8 cellular contexts compared by ENCODE assay signal in genomic region chr3:185934726-185935464, GRCh38. TPM values are rescaled to one million over a fixed set of nuclear protein-coding genes. Genes with fewer than 3 reads are reported as not detected.
DNase-seq lines count a peak whose midpoint lies in the region; ATAC-seq and TF ChIP-seq lines count a peak whose summit lies in the region.

No MANE protein-coding gene starts in this region.

- peaks cover 6% of the 10 kb centered on the region for H3K36me3 ChIP-seq in thoracic aorta

- ATAC-seq in activated CD4-positive, alpha-beta T cell treated with anti-CD3 and anti-CD28 coated beads for 36 hours: no peak
- no peak for ATAC-seq in activated CD8-positive, alpha-beta T cell treated with anti-CD3 and anti-CD28 coated beads for 36 hours
- ATAC-seq in thoracic aorta (ENCODE audit: insufficient number of reproducible peaks, low FRiP score, low read depth): no peak

- H3K27ac Mint-ChIP-seq in activated CD4-positive, alpha-beta T cell treated with anti-CD3 and anti-CD28 coated beads for 36 hours: peak overlapping the region; percentile 100
- peak overlapping the region; percentile 100 for H3K27ac Mint-ChIP-seq in activated CD8-positive, alpha-beta T cell treated with anti-CD3 and anti-CD28 coated beads for 36 hours

- no peaks in the 10 kb centered on the region for H3K9me3 ChIP-seq in iPS-18c (ENCODE audit: control insufficient read depth, insufficient read depth, low read length)
- no peaks in the 10 kb centered on the region for H3K9me3 ChIP-seq in thoracic aorta

- H3K27me3 Mint-ChIP-seq in activated CD4-positive, alpha-beta T cell treated with anti-CD3 and anti-CD28 coated beads for 36 hours: no peaks in the 10 kb centered on the region
- peaks cover 3% of the 10 kb centered on the region for H3K27me3 Mint-ChIP-seq in activated CD8-positive, alpha-beta T cell treated with anti-CD3 and anti-CD28 coated beads for 36 hours

- POLR2A ChIA-PET in activated CD4-positive, alpha-beta T cell treated with anti-CD3 and anti-CD28 coated beads for 36 hours (lab: Charles Lee): interaction anchor here (0.8 to 3.4 kb wide), 3 partner anchors 9 to 14 kb away, joined by 3 to 36 read pairs (median 4); no protein-coding TSS in a partner anchor
- POLR2A ChIA-PET in activated CD8-positive, alpha-beta T cell treated with anti-CD3 and anti-CD28 coated beads for 36 hours (lab: Charles Lee): interaction anchor here (0.8 to 3.9 kb wide), 16 partner anchors 10 to 872 kb away, joined by 3 to 144 read pairs (median 8); partner anchors contain the start of genes DNAJB11, EIF4A2 and RFC4

- intact Hi-C loops in activated CD4-positive, alpha-beta T cell treated with anti-CD3 and anti-CD28 coated beads for 36 hours (cut with DNase I, micrococcal nuclease): loop anchor here in 1 of 2 experiments (5.0 to 10.0 kb wide), 7 partner anchors 653 to 1688 kb away; partner anchors contain the start of genes ALG3, EEF1AKMT4, FAM131A and RFC4
- intact Hi-C loops in activated CD8-positive, alpha-beta T cell treated with anti-CD3 and anti-CD28 coated beads for 36 hours (cut with micrococcal nuclease): loop anchor here (5.0 kb wide), 1 partner anchor 852 kb away; no protein-coding TSS in a partner anchor

- no peak for TF ChIP-seq CTCF in activated CD8-positive, alpha-beta T cell treated with anti-CD3 and anti-CD28 coated beads for 36 hours (IDR thresholded peaks at IDR 0.05)
- TF ChIP-seq CTCF in thoracic aorta (IDR thresholded peaks at IDR 0.05): no peak

- peak overlapping the region; percentile 97 for H3K4me3 Mint-ChIP-seq in activated CD4-positive, alpha-beta T cell treated with anti-CD3 and anti-CD28 coated beads for 36 hours
- H3K4me3 Mint-ChIP-seq in activated CD8-positive, alpha-beta T cell treated with anti-CD3 and anti-CD28 coated beads for 36 hours: peak overlapping the region; percentile 100

- peaks cover 47 to 49% of the 10 kb centered on the region in 2 donors for H3K4me1 ChIP-seq in thoracic aorta (ENCODE audit: control insufficient read depth in 1 of 2, low read depth in 2 of 2)

- peaks cover 3% of the 10 kb centered on the region for H3K9me3 Mint-ChIP-seq in activated CD4-positive, alpha-beta T cell treated with anti-CD3 and anti-CD28 coated beads for 36 hours (ENCODE audit: low read depth)
- H3K9me3 Mint-ChIP-seq in activated CD8-positive, alpha-beta T cell treated with anti-CD3 and anti-CD28 coated beads for 36 hours: peaks cover 3% of the 10 kb centered on the region

- no peak for DNase-seq in activated CD4-positive, alpha-beta T cell treated with anti-CD3 and anti-CD28 coated beads for 36 hours
- DNase-seq in activated CD4-positive, alpha-beta T cell treated with anti-CD3 and anti-CD28 coated beads for 4 hours: no peak
- no peak for DNase-seq in activated CD8-positive, alpha-beta T cell treated with anti-CD3 and anti-CD28 coated beads for 36 hours
- no peak for DNase-seq in thoracic aorta (ENCODE audit: low spot score)
- no peak for DNase-seq in COR-L47 (lab: John Stamatoyannopoulos, UW)
- DNase-seq in Kasumi-1 (lab: John Stamatoyannopoulos, UW): no peak
- DNase-seq in CD1c-positive myeloid dendritic cell (ENCODE audit: extremely low spot score): no peak

- peaks cover 47% of the 10 kb centered on the region for H3K4me1 Mint-ChIP-seq in activated CD4-positive, alpha-beta T cell treated with anti-CD3 and anti-CD28 coated beads for 36 hours
- H3K4me1 Mint-ChIP-seq in activated CD8-positive, alpha-beta T cell treated with anti-CD3 and anti-CD28 coated beads for 36 hours (ENCODE audit: low read depth): peaks cover 39% of the 10 kb centered on the region

- peaks cover 82% of the 10 kb centered on the region for H3K36me3 Mint-ChIP-seq in activated CD4-positive, alpha-beta T cell treated with anti-CD3 and anti-CD28 coated beads for 36 hours (ENCODE audit: low read depth)
- peaks cover 81% of the 10 kb centered on the region for H3K36me3 Mint-ChIP-seq in activated CD8-positive, alpha-beta T cell treated with anti-CD3 and anti-CD28 coated beads for 36 hours (ENCODE audit: low read depth)

- H3K27ac ChIP-seq in thoracic aorta: peak overlapping the region in 1 of 2 donors; percentile 97

- CTCF ChIA-PET in activated CD4-positive, alpha-beta T cell treated with anti-CD3 and anti-CD28 coated beads for 36 hours (lab: Charles Lee): interaction anchor here (0.9 to 1.4 kb wide), 3 partner anchors 9 to 33 kb away, joined by 3 to 9 read pairs (median 3); no protein-coding TSS in a partner anchor
- CTCF ChIA-PET in activated CD8-positive, alpha-beta T cell treated with anti-CD3 and anti-CD28 coated beads for 36 hours (lab: Charles Lee): interaction anchor here (0.9 to 1.0 kb wide), 2 partner anchors 9 to 850 kb away, joined by 3 to 7 read pairs; no protein-coding TSS in a partner anchor

- no peaks in the 10 kb centered on the region for H3K27me3 ChIP-seq in thoracic aorta (replicated peaks; ENCODE audit: insufficient read depth)

- H3K4me3 ChIP-seq in iPS-18c (ENCODE audit: insufficient read depth, low read depth, low read length) (peak overlapping the region; percentile 99), thoracic aorta (peak overlapping the region; percentile 80)

RNA-seq across cellular contexts. Expression of gene TRA2B, which starts 2.9 kb away (rescaled TPM):
- total RNA-seq in activated CD4-positive, alpha-beta T cell treated with anti-CD3 and anti-CD28 coated beads for 36 hours: 100 to 1,000 TPM; 228 to 344 TPM
- total RNA-seq in activated CD8-positive, alpha-beta T cell treated with anti-CD3 and anti-CD28 coated beads for 36 hours: 100 to 1,000 TPM; 210 to 219 TPM
- total RNA-seq in thoracic aorta: 100 to 1,000 TPM; 137 to 267 TPM
